In the genomic region with DNA sequence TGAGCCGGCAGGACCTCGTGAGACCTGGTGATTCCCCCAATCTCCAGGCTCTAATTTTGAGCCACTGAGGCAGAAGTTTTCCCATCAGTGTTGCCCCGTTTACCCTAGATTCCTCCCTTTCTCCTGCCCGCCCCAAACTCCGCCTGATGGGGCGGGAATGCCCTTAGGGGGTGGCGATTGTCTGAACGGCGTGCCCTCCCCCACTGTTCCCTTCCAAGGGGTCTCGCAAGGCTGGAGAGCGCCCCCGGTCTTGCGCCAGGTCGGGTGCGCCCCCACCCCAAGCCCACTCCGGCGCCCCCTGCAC, we compare ENCODE assay signal across 8 cellular contexts. TPM values are rescaled to one million over a fixed set of nuclear protein-coding genes. Genes with fewer than 3 reads are reported as not detected.
DNase-seq lines count a peak whose midpoint lies in the region; ATAC-seq and TF ChIP-seq lines count a peak whose summit lies in the region.

No MANE protein-coding gene starts in this region.

- H3K9me3 Mint-ChIP-seq in activated T-cell treated with anti-CD3 and anti-CD28 coated beads, Interleukin-2, amount 50 U/mL, for 4 hours = no peaks in the 10 kb centered on the region

- H3K27me3 ChIP-seq in cardiac muscle cell = no peaks in the 10 kb centered on the region
- H3K27me3 ChIP-seq in psoas muscle (ENCODE audit: insufficient read depth in 3 of 3, low read length in 2 of 3) = no peaks in the 10 kb centered on the region

- intact Hi-C loops in psoas muscle (cut with DNase I) = no loop called here

- DNase-seq in activated T-cell treated with anti-CD3 and anti-CD28 coated beads, Interleukin-2, amount 50 U/mL, for 4 hours = no peak
- DNase-seq in cardiac muscle cell (ENCODE audit: low read depth in 1 of 2, low spot score in 1 of 2) = no peak
- DNase-seq in psoas muscle = no peak
- DNase-seq in KG1 (lab: John Stamatoyannopoulos, UW) = no peak

- TF ChIP-seq CTCF in 22Rv1 (IDR thresholded peaks at IDR 0.05) = no peak
- TF ChIP-seq CTCF in cardiac muscle cell (IDR thresholded peaks at IDR 0.05; ENCODE audit: low read depth, low read length) = no peak
- no peak for TF ChIP-seq CTCF in psoas muscle (IDR thresholded peaks at IDR 0.05)

- H3K4me3 Mint-ChIP-seq in activated T-cell treated with anti-CD3 and anti-CD28 coated beads, Interleukin-2, amount 50 U/mL, for 4 hours = peak overlapping the region; percentile 93

- ATAC-seq in GM18517 (IDR thresholded peaks at IDR 0.05; ENCODE audit: unreplicated experiment) (peak; percentile 18), HG03280 (IDR thresholded peaks at IDR 0.05; ENCODE audit: unreplicated experiment) (peak; percentile 1), psoas muscle (peak in 3 of 4 donors; percentile 27 to 39 (median 30)), GM19467 (IDR thresholded peaks at IDR 0.05; ENCODE audit: unreplicated experiment) (no peak)
- ATAC-seq in activated T-cell treated with anti-CD3 and anti-CD28 coated beads, Interleukin-2, amount 50 U/mL, for 4 hours = peak; percentile 42 to 47

- H3K27me3 Mint-ChIP-seq in activated T-cell treated with anti-CD3 and anti-CD28 coated beads, Interleukin-2, amount 50 U/mL, for 4 hours (ENCODE audit: low read depth) = no peaks in the 10 kb centered on the region

- H3K4me1 ChIP-seq in cardiac muscle cell (ENCODE audit: low read depth) (no peaks in the 10 kb centered on the region), psoas muscle (peaks cover 6% of the 10 kb centered on the region)

- peak overlapping the region; percentile 67 for H3K27ac ChIP-seq in 22Rv1
- H3K27ac ChIP-seq in cardiac muscle cell = peak overlapping the region; percentile 5
- peak overlapping the region; percentile 75 for H3K27ac ChIP-seq in psoas muscle

- no peaks in the 10 kb centered on the region for H3K9me3 ChIP-seq in cardiac muscle cell (ENCODE audit: low read depth)
- no peaks in the 10 kb centered on the region for H3K9me3 ChIP-seq in psoas muscle

- 0 to 4% (median 0%) methylated on average over 15 to 17 of the region's 17 CpGs for WGBS in psoas muscle, 3 donors

- H3K4me3 ChIP-seq in cardiac muscle cell (peak overlapping the region; percentile 80), psoas muscle (peak overlapping the region; percentile 97)

- H3K36me3 ChIP-seq in cardiac muscle cell (no peaks in the 10 kb centered on the region), psoas muscle (ENCODE audit: insufficient read depth in 1 of 2, low read depth in 1 of 2) (peaks cover 4 to 10% of the 10 kb centered on the region in 2 donors)

- H3K36me3 Mint-ChIP-seq in activated T-cell treated with anti-CD3 and anti-CD28 coated beads, Interleukin-2, amount 50 U/mL, for 4 hours (ENCODE audit: insufficient read depth) = peaks cover 3% of the 10 kb centered on the region

- H3K4me1 Mint-ChIP-seq in activated T-cell treated with anti-CD3 and anti-CD28 coated beads, Interleukin-2, amount 50 U/mL, for 4 hours (ENCODE audit: low read depth) = peaks cover 18% of the 10 kb centered on the region

RNA-seq across cellular contexts. Expression of a gene that starts 0.5 kb away (rescaled TPM):
- 10 to 100 TPM; 11.1 to 14.2 (median 11.3) TPM for total RNA-seq in activated T-cell treated with anti-CD3 and anti-CD28 coated beads, Interleukin-2, amount 50 U/mL, for 4 hours
- total RNA-seq in cardiac muscle cell (14.2 and 17.7 TPM in 2 replicates), psoas muscle (1 to 10 TPM; 3.1 to 6.5 (median 4.0) TPM)
- polyA plus RNA-seq in cardiac muscle cell (9.6 and 17.2 TPM in 2 replicates), psoas muscle (1 to 10 TPM; 2.5 to 4.9 (median 3.2) TPM)

Comparison
In these comparisons a context has a peak if more than half of its experiments do, and no peak if none do; other contexts are left out.
1. H3K27ac ChIP-seq: peak in every context shown above with its lines; median percentile 75 in psoas muscle; 67 in 22Rv1; 5 in cardiac muscle cell.